11 cellular contexts compared by ENCODE assay signal in genomic region chr3:184339016-184339415, GRCh38. TPM values are rescaled to one million over a fixed set of nuclear protein-coding genes. Genes with fewer than 3 reads are reported as not detected.
DNase-seq lines count a peak whose midpoint lies in the region; ATAC-seq, FAIRE-seq and TF ChIP-seq lines count a peak whose summit lies in the region.
"Had no signal": no experiment of that assay in that cellular context is flagged by ENCODE, and none has a peak within 500 bp of the region (broad histone marks: within the 10 kb centered on the region; RNA-seq: fewer than 3 reads in every experiment).

No MANE protein-coding gene starts in this region.

- intact Hi-C loops in heart left ventricle (cut with DNase I): no loop called here
- intact Hi-C loops in Right ventricle myocardium inferior (cut with DNase I): loop anchor here (10.0 kb wide), 1 partner anchor 324 kb away; the partner anchor contains the start of gene ABCC5
- intact Hi-C loops in uterus (cut with DNase I; ENCODE audit: low total_unique reads): no loop called here

- DNase-seq in heart left ventricle (no peak), Right ventricle myocardium inferior (ENCODE audit: missing footprints) (no peak), bronchial epithelial cell (ENCODE audit: low read depth) (peak; percentile 37), mesenchymal stem cell (no peak), uterus (peak in 1 of 2 donors; percentile 34), NCI-H1694 (lab: John Stamatoyannopoulos, UW) (no peak)
- no peak for DNase-seq in activated CD8-positive, alpha-beta T cell treated with anti-CD3 and anti-CD28 coated beads, Interleukin-2, amount 10 ng/mL, durations not matched to agents 7 days and 5 days
- no peak for DNase-seq in T-helper 2 cell treated with Interferon-gamma antibody and Interleukin-4, amounts not matched to agents 5 μg/mL and 100 μg/mL, for 36 hours (ENCODE audit: low spot score)
- DNase-seq: AML-193 had no signal

- no peak overlapping the region for H3K27ac Mint-ChIP-seq in activated CD8-positive, alpha-beta T cell treated with anti-CD3 and anti-CD28 coated beads, Interleukin-2, amount 10 ng/mL, durations not matched to agents 7 days and 5 days
- no peak overlapping the region for H3K27ac Mint-ChIP-seq in T-helper 2 cell treated with Interferon-gamma antibody and Interleukin-4, amounts not matched to agents 5 μg/mL and 100 μg/mL, for 36 hours

- no peaks in the 10 kb centered on the region for H3K9me3 Mint-ChIP-seq in activated CD8-positive, alpha-beta T cell treated with anti-CD3 and anti-CD28 coated beads, Interleukin-2, amount 10 ng/mL, durations not matched to agents 7 days and 5 days (ENCODE audit: insufficient read depth)
- H3K9me3 Mint-ChIP-seq in T-helper 2 cell treated with Interferon-gamma antibody and Interleukin-4, amounts not matched to agents 5 μg/mL and 100 μg/mL, for 36 hours: no peaks in the 10 kb centered on the region

- no peak overlapping the region for H4K91ac ChIP-seq in mesenchymal stem cell (ENCODE audit: low read length)

- H3K4me1 ChIP-seq in heart left ventricle (peaks cover 11 to 48% (median 34%) of the 10 kb centered on the region in 12 donors), mesenchymal stem cell (ENCODE audit: control insufficient read depth, insufficient read depth, low read depth, low read length) (peaks cover 48% of the 10 kb centered on the region), uterus (peaks cover 6 to 10% of the 10 kb centered on the region in 2 donors)

- peaks cover 0 to 44% (median 39%) of the 10 kb centered on the region in 9 donors for H3K36me3 ChIP-seq in heart left ventricle
- peaks cover 25% of the 10 kb centered on the region for H3K36me3 ChIP-seq in bronchial epithelial cell (ENCODE audit: control insufficient read depth, insufficient read depth, low read length)
- H3K36me3 ChIP-seq in mesenchymal stem cell (ENCODE audit: control insufficient read depth in 1 of 2, insufficient read depth in 2 of 2, low read depth in 1 of 2, low read length in 2 of 2): peaks cover 37 to 38% of the 10 kb centered on the region in 2 experiments
- H3K36me3 ChIP-seq in uterus: no peaks in the 10 kb centered on the region

- no peak for TF ChIP-seq POLR2A in heart left ventricle (IDR thresholded peaks at IDR 0.05)
- TF ChIP-seq POLR2A in uterus (IDR thresholded peaks at IDR 0.05): no peak

- peak overlapping the region; percentile 90 for H3K9ac ChIP-seq in mesenchymal stem cell (ENCODE audit: low read length)

- H3K27ac ChIP-seq in heart left ventricle (peak overlapping the region; percentile 75 to 100 (median 96)), mesenchymal stem cell (ENCODE audit: low read length, poor library complexity, severe bottlenecking) (no peak overlapping the region), uterus (peak overlapping the region; percentile 96 to 100)
- H3K27ac ChIP-seq: neutrophil had no signal

- no peak overlapping the region for H2BK15ac ChIP-seq in mesenchymal stem cell (ENCODE audit: low read depth, poor library complexity, severe bottlenecking)

- H3K4me3 ChIP-seq in heart left ventricle (peak overlapping the region in 11 of 12 donors; percentile 10 to 95 (median 81)), bronchial epithelial cell (ENCODE audit: low read depth, low read length) (peak overlapping the region; percentile 7), mesenchymal stem cell (ENCODE audit: insufficient read depth in 1 of 2, low read depth in 1 of 2, low read length in 2 of 2) (peak overlapping the region in 1 of 2 experiments; percentile 86), uterus (peak overlapping the region; percentile 8 to 25)

- no peak overlapping the region for H3K4me3 Mint-ChIP-seq in activated CD8-positive, alpha-beta T cell treated with anti-CD3 and anti-CD28 coated beads, Interleukin-2, amount 10 ng/mL, durations not matched to agents 7 days and 5 days
- no peak overlapping the region for H3K4me3 Mint-ChIP-seq in T-helper 2 cell treated with Interferon-gamma antibody and Interleukin-4, amounts not matched to agents 5 μg/mL and 100 μg/mL, for 36 hours

- H3K4ac ChIP-seq in mesenchymal stem cell (ENCODE audit: low read depth in 1 of 2, low read length in 2 of 2): no peak overlapping the region

- FAIRE-seq in bronchial epithelial cell (lab: Jason Lieb, UNC): no peak
- FAIRE-seq: endometrium had no signal

- no peaks in the 10 kb centered on the region for H3K27me3 Mint-ChIP-seq in activated CD8-positive, alpha-beta T cell treated with anti-CD3 and anti-CD28 coated beads, Interleukin-2, amount 10 ng/mL, durations not matched to agents 7 days and 5 days (ENCODE audit: low read depth)
- H3K27me3 Mint-ChIP-seq in T-helper 2 cell treated with Interferon-gamma antibody and Interleukin-4, amounts not matched to agents 5 μg/mL and 100 μg/mL, for 36 hours (ENCODE audit: low read depth): no peaks in the 10 kb centered on the region

- peak overlapping the region; percentile 25 for H3K4me2 ChIP-seq in mesenchymal stem cell (ENCODE audit: low read length, poor library complexity, severe bottlenecking)

- H3K27me3 ChIP-seq in heart left ventricle (no peaks in the 10 kb centered on the region), bronchial epithelial cell (ENCODE audit: control insufficient read depth, insufficient read depth, low read length) (no peaks in the 10 kb centered on the region), mesenchymal stem cell (ENCODE audit: control insufficient read depth in 1 of 2, insufficient read depth in 1 of 2, low read length in 2 of 2) (no peaks in the 10 kb centered on the region), uterus (no peaks in the 10 kb centered on the region)

- H3K9me3 ChIP-seq in heart left ventricle (no peaks in the 10 kb centered on the region), mesenchymal stem cell (ENCODE audit: control insufficient read depth, low read length) (no peaks in the 10 kb centered on the region), uterus (no peaks in the 10 kb centered on the region)
- H3K9me3 ChIP-seq: neutrophil had no signal

- peaks cover 32% of the 10 kb centered on the region for H3K4me1 Mint-ChIP-seq in activated CD8-positive, alpha-beta T cell treated with anti-CD3 and anti-CD28 coated beads, Interleukin-2, amount 10 ng/mL, durations not matched to agents 7 days and 5 days (ENCODE audit: low read depth)
- H3K4me1 Mint-ChIP-seq in T-helper 2 cell treated with Interferon-gamma antibody and Interleukin-4, amounts not matched to agents 5 μg/mL and 100 μg/mL, for 36 hours (ENCODE audit: low read depth): peaks cover 25% of the 10 kb centered on the region

- H3K36me3 Mint-ChIP-seq in activated CD8-positive, alpha-beta T cell treated with anti-CD3 and anti-CD28 coated beads, Interleukin-2, amount 10 ng/mL, durations not matched to agents 7 days and 5 days (ENCODE audit: low read depth): peaks cover 11% of the 10 kb centered on the region
- H3K36me3 Mint-ChIP-seq in T-helper 2 cell treated with Interferon-gamma antibody and Interleukin-4, amounts not matched to agents 5 μg/mL and 100 μg/mL, for 36 hours (ENCODE audit: low read depth): peaks cover 9% of the 10 kb centered on the region

- H2BK12ac ChIP-seq in mesenchymal stem cell (ENCODE audit: low read length in 2 of 2): no peak overlapping the region

- H2BK120ac ChIP-seq in mesenchymal stem cell (ENCODE audit: low read depth, low read length): no peak overlapping the region

- no peak overlapping the region for H2AK5ac ChIP-seq in mesenchymal stem cell (ENCODE audit: low read length, severe bottlenecking)

- CTCF ChIA-PET in activated CD8-positive, alpha-beta T cell treated with anti-CD3 and anti-CD28 coated beads, Interleukin-2, amount 10 ng/mL, durations not matched to agents 7 days and 5 days (lab: Charles Lee): interaction anchor here (1.0 kb wide), 1 partner anchor 15 kb away, joined by 3 read pairs; no protein-coding TSS in a partner anchor

- WGBS in heart left ventricle, 4 donors: 41 to 59% (median 50%) methylated on average over 7 to 9 of the region's 9 CpGs
- 86% methylated on average over 9 of the region's 9 CpGs for WGBS in mesenchymal stem cell

- H4K8ac ChIP-seq in mesenchymal stem cell (ENCODE audit: low read length): no peak overlapping the region

- TF ChIP-seq CTCF in heart left ventricle (IDR thresholded peaks at IDR 0.05) (no peak), bronchial epithelial cell (IDR thresholded peaks at IDR 0.05; ENCODE audit: insufficient read depth, low read length, severe bottlenecking) (no peak), uterus (IDR thresholded peaks at IDR 0.05) (no peak)

- ATAC-seq in heart left ventricle: no peak
- no peak for ATAC-seq in Right ventricle myocardium inferior
- ATAC-seq in activated CD8-positive, alpha-beta T cell treated with anti-CD3 and anti-CD28 coated beads, Interleukin-2, amount 10 ng/mL, durations not matched to agents 7 days and 5 days: no peak

- H2AFZ ChIP-seq in mesenchymal stem cell (ENCODE audit: low read depth, low read length): no peak overlapping the region

- H2BK5ac ChIP-seq in mesenchymal stem cell (ENCODE audit: low read depth, low read length, poor library complexity, severe bottlenecking): no peak overlapping the region

- H3K14ac ChIP-seq in mesenchymal stem cell (ENCODE audit: low read length in 2 of 2): peak overlapping the region in 1 of 2 experiments; percentile 37

- H3K23ac ChIP-seq in mesenchymal stem cell (ENCODE audit: low read length in 2 of 2): no peak overlapping the region

- H3K18ac ChIP-seq in mesenchymal stem cell (ENCODE audit: low read depth in 1 of 2, low read length in 2 of 2): no peak overlapping the region

- peaks cover 25% of the 10 kb centered on the region for H3K79me1 ChIP-seq in mesenchymal stem cell (replicated peaks; ENCODE audit: low read length, poor library complexity, severe bottlenecking)

- POLR2A ChIA-PET in activated CD8-positive, alpha-beta T cell treated with anti-CD3 and anti-CD28 coated beads, Interleukin-2, amount 10 ng/mL, durations not matched to agents 7 days and 5 days (lab: Charles Lee): no interaction called here

RNA-seq across cellular contexts. Expression of gene FAM131A, which starts 1.6 kb away (rescaled TPM):
- total RNA-seq in heart left ventricle: 10 to 100 TPM; 21.9 to 53.2 (median 30.9) TPM
- polyA plus RNA-seq in heart left ventricle: 10 to 100 TPM; 24.1 to 36.9 TPM
- 33.4 TPM for total RNA-seq in Right ventricle myocardium inferior
- 18.2 and 25.5 TPM in 2 replicates for total RNA-seq in bronchial epithelial cell
- polyA plus RNA-seq in mesenchymal stem cell (2013, experiment 1 of 2): 6.7 TPM
- polyA plus RNA-seq in mesenchymal stem cell (2013, experiment 2 of 2): 6.8 TPM
- 10 to 100 TPM; 13.2 to 42.6 (median 36.8) TPM for total RNA-seq in uterus
- total RNA-seq in activated CD8-positive, alpha-beta T cell treated with anti-CD3 and anti-CD28 coated beads, Interleukin-2, amount 10 ng/mL, durations not matched to agents 7 days and 5 days: 1 to 10 TPM; 3.1 to 3.2 TPM

RNA-seq across cellular contexts. Expression of gene CLCN2, which starts 22.4 kb away (rescaled TPM):
- total RNA-seq in heart left ventricle (1 to 10 TPM; 1.3 to 3.6 (median 2.0) TPM), Right ventricle myocardium inferior (2.9 TPM), bronchial epithelial cell (2.0 and 2.1 TPM in 2 replicates), uterus (10 to 100 TPM in 2 of 4 donors, 1 to 10 TPM in 1, under 1 TPM in 1; 0.77 to 20.8 (median 7.3) TPM)
- 1 to 10 TPM; 1.2 to 2.7 TPM for polyA plus RNA-seq in heart left ventricle
- 2.3 TPM for polyA plus RNA-seq in mesenchymal stem cell (2013, experiment 1 of 2)
- polyA plus RNA-seq in mesenchymal stem cell (2013, experiment 2 of 2): 2.1 TPM
- 1 to 10 TPM; 4.7 to 4.8 TPM for total RNA-seq in activated CD8-positive, alpha-beta T cell treated with anti-CD3 and anti-CD28 coated beads, Interleukin-2, amount 10 ng/mL, durations not matched to agents 7 days and 5 days

RNA-seq across cellular contexts. Expression of gene POLR2H, which starts 22.5 kb away (rescaled TPM):
- total RNA-seq in heart left ventricle (10 to 100 TPM; 15.2 to 40.3 (median 22.1) TPM), Right ventricle myocardium inferior (27.1 TPM), bronchial epithelial cell (48.4 and 112 TPM in 2 replicates), uterus (100 to 1,000 TPM in 2 of 4 donors, 10 to 100 TPM in 2; 52.8 to 103 (median 82.7) TPM)
- polyA plus RNA-seq in heart left ventricle: 10 to 100 TPM; 37.9 to 51.4 TPM
- 46.3 TPM for polyA plus RNA-seq in mesenchymal stem cell (2013, experiment 1 of 2)
- 48.3 TPM for polyA plus RNA-seq in mesenchymal stem cell (2013, experiment 2 of 2)
- 100 to 1,000 TPM; 101 to 103 TPM for total RNA-seq in activated CD8-positive, alpha-beta T cell treated with anti-CD3 and anti-CD28 coated beads, Interleukin-2, amount 10 ng/mL, durations not matched to agents 7 days and 5 days

RNA-seq across cellular contexts. Expression of gene EIF4G1, which starts 24.6 kb away (rescaled TPM):
- total RNA-seq in heart left ventricle (100 to 1,000 TPM; 211 to 406 (median 229) TPM), Right ventricle myocardium inferior (274 TPM), bronchial epithelial cell (244 and 339 TPM in 2 replicates), uterus (100 to 1,000 TPM; 133 to 269 (median 170) TPM)
- polyA plus RNA-seq in heart left ventricle: 100 to 1,000 TPM; 178 to 407 TPM
- polyA plus RNA-seq in mesenchymal stem cell (2013, experiment 1 of 2): 188 TPM
- 185 TPM for polyA plus RNA-seq in mesenchymal stem cell (2013, experiment 2 of 2)
- 100 to 1,000 TPM; 339 to 348 TPM for total RNA-seq in activated CD8-positive, alpha-beta T cell treated with anti-CD3 and anti-CD28 coated beads, Interleukin-2, amount 10 ng/mL, durations not matched to agents 7 days and 5 days

RNA-seq across cellular contexts. Expression of gene THPO, which starts 39.0 kb away (rescaled TPM):
- total RNA-seq in heart left ventricle (under 1 TPM in 4 of 9 donors, not detected in 5; 0.12 to 0.68 (median 0.29) TPM), Right ventricle myocardium inferior (0.35 TPM), bronchial epithelial cell (not detected in 2 replicates), uterus (1 to 10 TPM in 1 of 4 donors, under 1 TPM in 3; 0.29 to 4.7 (median 0.46) TPM)
- polyA plus RNA-seq in heart left ventricle: under 1 TPM; 0.19 to 0.36 TPM
- 0.26 TPM for polyA plus RNA-seq in mesenchymal stem cell (2013, experiment 1 of 2)
- polyA plus RNA-seq in mesenchymal stem cell (2013, experiment 2 of 2): 0.18 TPM
- not detected for total RNA-seq in activated CD8-positive, alpha-beta T cell treated with anti-CD3 and anti-CD28 coated beads, Interleukin-2, amount 10 ng/mL, durations not matched to agents 7 days and 5 days
